Comparison of ENCODE assay signal across 2 cellular contexts in the genomic region with DNA sequence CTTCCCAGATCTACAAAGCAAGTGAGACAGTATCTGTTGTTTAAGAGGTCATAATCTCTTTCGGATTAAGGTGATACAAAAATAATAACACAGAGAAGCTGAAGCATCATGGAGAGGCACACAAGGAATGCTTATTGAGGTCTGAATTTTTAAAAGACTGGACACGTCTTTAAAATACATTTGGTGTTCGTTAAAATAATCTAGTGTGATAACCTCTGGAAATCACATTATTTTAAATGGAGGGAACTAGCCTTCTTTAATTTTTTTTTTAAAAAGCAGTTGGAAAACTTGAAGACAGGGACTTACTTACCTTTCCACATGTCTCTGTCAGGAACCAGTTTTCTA.
TF ChIP-seq lines count a peak whose summit lies in the region.

No MANE protein-coding gene starts in this region.

TF ChIP-seq in SK-N-SH, 30 proteins besides CTCF, POLR2A, EP300 and RAD21 (continued from another document):
- TF ChIP-seq USF1 (IDR thresholded peaks at IDR 0.05; ENCODE audit: borderline replicate concordance, low read depth) (no peak), MEF2A (IDR thresholded peaks at IDR 0.05; ENCODE audit: borderline replicate concordance, low read depth) (no peak), FOXM1 (IDR thresholded peaks at IDR 0.05; ENCODE audit: low read depth) (no peak)

TF ChIP-seq in SK-N-SH treated with all-trans-retinoic acid at 6 μM for 48 hours, 23 proteins besides CTCF, POLR2A, EP300 and RAD21 (continued from another document):
- TF ChIP-seq CREB5 (CRISPR knock-in tag; IDR thresholded peaks at IDR 0.05; ENCODE audit: low read depth), result no peak
- TF ChIP-seq RARB (CRISPR knock-in tag; IDR thresholded peaks at IDR 0.05), result no peak
- no peak for TF ChIP-seq POU6F1 (CRISPR knock-in tag; IDR thresholded peaks at IDR 0.05; ENCODE audit: borderline replicate concordance, low read depth)
- TF ChIP-seq ARNTL (CRISPR knock-in tag; IDR thresholded peaks at IDR 0.05; ENCODE audit: borderline replicate concordance, low read depth), result no peak
- TF ChIP-seq CSDC2 (CRISPR knock-in tag; IDR thresholded peaks at IDR 0.05), result no peak
- TF ChIP-seq ZNF8 (CRISPR knock-in tag; IDR thresholded peaks at IDR 0.05), result no peak
- TF ChIP-seq TSHZ2 (CRISPR knock-in tag; IDR thresholded peaks at IDR 0.05), result no peak
- TF ChIP-seq BACH2 (CRISPR knock-in tag; IDR thresholded peaks at IDR 0.05; ENCODE audit: borderline replicate concordance), result no peak
- no peak for TF ChIP-seq ZC3H10 (CRISPR knock-in tag; IDR thresholded peaks at IDR 0.05)
- TF ChIP-seq, protein P1, sequence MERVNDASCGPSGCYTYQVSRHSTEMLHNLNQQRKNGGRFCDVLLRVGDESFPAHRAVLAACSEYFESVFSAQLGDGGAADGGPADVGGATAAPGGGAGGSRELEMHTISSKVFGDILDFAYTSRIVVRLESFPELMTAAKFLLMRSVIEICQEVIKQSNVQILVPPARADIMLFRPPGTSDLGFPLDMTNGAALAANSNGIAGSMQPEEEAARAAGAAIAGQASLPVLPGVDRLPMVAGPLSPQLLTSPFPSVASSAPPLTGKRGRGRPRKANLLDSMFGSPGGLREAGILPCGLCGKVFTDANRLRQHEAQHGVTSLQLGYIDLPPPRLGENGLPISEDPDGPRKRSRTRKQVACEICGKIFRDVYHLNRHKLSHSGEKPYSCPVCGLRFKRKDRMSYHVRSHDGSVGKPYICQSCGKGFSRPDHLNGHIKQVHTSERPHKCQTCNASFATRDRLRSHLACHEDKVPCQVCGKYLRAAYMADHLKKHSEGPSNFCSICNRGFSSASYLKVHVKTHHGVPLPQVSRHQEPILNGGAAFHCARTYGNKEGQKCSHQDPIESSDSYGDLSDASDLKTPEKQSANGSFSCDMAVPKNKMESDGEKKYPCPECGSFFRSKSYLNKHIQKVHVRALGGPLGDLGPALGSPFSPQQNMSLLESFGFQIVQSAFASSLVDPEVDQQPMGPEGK (CRISPR knock-in tag; IDR thresholded peaks at IDR 0.05; ENCODE audit: borderline replicate concordance), result no peak
- TF ChIP-seq OSR1 (CRISPR knock-in tag; IDR thresholded peaks at IDR 0.05), result no peak
- TF ChIP-seq ZNF565 (CRISPR knock-in tag; conservative IDR thresholded peaks at IDR 0.05; ENCODE audit: low read depth), result no peak
- TF ChIP-seq ESRRG (CRISPR knock-in tag; IDR thresholded peaks at IDR 0.05), result no peak
